ENCODE assay signal across 16 cellular contexts in the genomic region with DNA sequence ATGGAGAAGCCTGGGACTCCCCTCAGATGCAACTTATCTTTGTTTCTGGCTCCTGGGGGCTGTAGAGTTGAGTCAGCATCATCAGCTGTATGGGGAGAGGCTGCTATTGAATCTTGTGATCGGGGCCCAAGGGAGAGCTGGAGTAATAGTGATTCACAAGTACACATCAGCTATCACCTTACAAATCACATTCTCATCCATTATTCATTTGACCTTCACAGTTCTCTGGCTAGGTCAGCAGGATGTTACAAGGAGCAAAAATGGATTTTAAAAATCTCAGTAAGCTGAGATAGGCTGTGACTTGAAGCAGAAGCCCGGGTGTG.
DNase-seq lines count a peak whose midpoint lies in the region; ATAC-seq and TF ChIP-seq lines count a peak whose summit lies in the region.
"Had no signal": no experiment of that assay in that cellular context is flagged by ENCODE, and none has a peak within 500 bp of the region (broad histone marks: within the 10 kb centered on the region; RNA-seq: fewer than 3 reads in every experiment).

No MANE protein-coding gene starts in this region.

- TF ChIP-seq CTCF in choroid plexus epithelial cell (conservative IDR thresholded peaks at IDR 0.05; ENCODE audit: low read depth, low read length), result no peak
- TF ChIP-seq CTCF in nephron progenitor cell (IDR thresholded peaks at IDR 0.05), result no peak
- no peak for TF ChIP-seq CTCF in GM13977 (IDR thresholded peaks at IDR 0.05; ENCODE audit: extremely low read depth, insufficient read depth, missing control alignments)

- peak overlapping the region; percentile 33 for H3K27ac Mint-ChIP-seq in nephron progenitor cell

- no peak for ATAC-seq in HG03025 (IDR thresholded peaks at IDR 0.05; ENCODE audit: low FRiP score, unreplicated experiment)
- ATAC-seq: activated T-cell treated with anti-CD3 and anti-CD28 coated beads, Interleukin-2, amount 50 U/mL, for 4 hours had no signal

- peaks cover 70% of the 10 kb centered on the region for H3K4me1 Mint-ChIP-seq in nephron progenitor cell
- H3K4me1 Mint-ChIP-seq: CD14-positive monocyte had no signal

- no peak overlapping the region for H3K4me3 Mint-ChIP-seq in nephron progenitor cell
- H3K4me3 Mint-ChIP-seq: activated T-cell treated with anti-CD3 and anti-CD28 coated beads, Interleukin-2, amount 50 U/mL, for 4 hours; CD14-positive monocyte had no signal

- H3K4me3 ChIP-seq in choroid plexus epithelial cell (ENCODE audit: low read depth, low read length), result no peak overlapping the region
- H3K4me3 ChIP-seq: dorsolateral prefrontal cortex, prostate gland had no signal

- H3K27me3 Mint-ChIP-seq in nephron progenitor cell (ENCODE audit: low read depth, poor library complexity), result peaks cover 6% of the 10 kb centered on the region

- peaks cover 6% of the 10 kb centered on the region for H3K36me3 Mint-ChIP-seq in nephron progenitor cell (ENCODE audit: low read depth)
- H3K36me3 Mint-ChIP-seq: CD14-positive monocyte had no signal

- H3K9me3 Mint-ChIP-seq in nephron progenitor cell, result peaks cover 37% of the 10 kb centered on the region
- H3K9me3 Mint-ChIP-seq: activated T-cell treated with anti-CD3 and anti-CD28 coated beads, Interleukin-2, amount 50 U/mL, for 4 hours had no signal

- DNase-seq in Daoy (ENCODE audit: low read depth) (peak; percentile 70), M059J (ENCODE audit: low read depth) (peak; percentile 36), choroid plexus epithelial cell (ENCODE audit: low read depth) (peak; percentile 74), nephron progenitor cell (no peak), GM13977 (ENCODE audit: low spot score) (no peak), HUDEP-2 (lab: John Stamatoyannopoulos, UW; ENCODE audit: unreplicated experiment in 76 of 76) (no peak)
- DNase-seq: activated CD4-positive, alpha-beta T cell treated with anti-CD3 and anti-CD28 coated beads for 4 hours; activated T-cell treated with anti-CD3 and anti-CD28 coated beads, Interleukin-2, amount 50 U/mL, for 4 hours; dorsolateral prefrontal cortex; islet precursor cell; NCI-H1417 treated with DMSO at 0.1 percent for 48 hours; NCI-H524 treated with DMSO at 0.1 percent for 48 hours; stimulated activated CD4-positive, alpha-beta T cell treated with anti-CD3 and anti-CD28 coated beads, Interleukin-2, amount 100 ng/mL, for 48 hours had no signal

- in situ Hi-C loops in GM13977 (cut with MboI; ENCODE audit: low pct_unique_long_range_greater_than_20kb, low sequenced_read_pairs, unreplicated experiment), result no loop called here

Comparison
In these comparisons a context has a peak if more than half of its experiments do, and no peak if none do; other contexts are left out.
1. DNase-seq: peak in Daoy (single experiment), M059J (single experiment) and choroid plexus epithelial cell (single experiment); none in nephron progenitor cell (single experiment), GM13977 (single experiment) and HUDEP-2 (0 of 76).